In genomic region chr5:111126896-111127295, GRCh38 we compare ENCODE assay signal across 1 cellular context.
TF ChIP-seq lines count a peak whose summit lies in the region.

No MANE protein-coding gene starts in this region.

TF ChIP-seq in K562, 482 proteins besides CTCF, POLR2A, EP300 and RAD21:
- TF ChIP-seq ZNF766 (CRISPR knock-in tag; conservative IDR thresholded peaks at IDR 0.05) = no peak
- TF ChIP-seq ZNF76 (CRISPR knock-in tag; IDR thresholded peaks at IDR 0.05; ENCODE audit: borderline replicate concordance) = no peak
- no peak for TF ChIP-seq LCOR (CRISPR knock-in tag; IDR thresholded peaks at IDR 0.05)
- TF ChIP-seq POLR3A (IDR thresholded peaks at IDR 0.05; ENCODE audit: borderline replicate concordance, extremely low read depth, insufficient read depth, insufficient read length) = no peak
- TF ChIP-seq ATF1 (CRISPR knock-in tag; IDR thresholded peaks at IDR 0.05) = no peak
- TF ChIP-seq ATF1 (tag; IDR thresholded peaks at IDR 0.05) = no peak
- no peak for TF ChIP-seq NR4A1 (CRISPR knock-in tag; IDR thresholded peaks at IDR 0.05)
- TF ChIP-seq NR4A1 (tag; IDR thresholded peaks at IDR 0.05) = no peak
- TF ChIP-seq, protein P1, sequence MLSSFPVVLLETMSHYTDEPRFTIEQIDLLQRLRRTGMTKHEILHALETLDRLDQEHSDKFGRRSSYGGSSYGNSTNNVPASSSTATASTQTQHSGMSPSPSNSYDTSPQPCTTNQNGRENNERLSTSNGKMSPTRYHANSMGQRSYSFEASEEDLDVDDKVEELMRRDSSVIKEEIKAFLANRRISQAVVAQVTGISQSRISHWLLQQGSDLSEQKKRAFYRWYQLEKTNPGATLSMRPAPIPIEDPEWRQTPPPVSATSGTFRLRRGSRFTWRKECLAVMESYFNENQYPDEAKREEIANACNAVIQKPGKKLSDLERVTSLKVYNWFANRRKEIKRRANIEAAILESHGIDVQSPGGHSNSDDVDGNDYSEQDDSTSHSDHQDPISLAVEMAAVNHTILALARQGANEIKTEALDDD (IDR thresholded peaks at IDR 0.05) = no peak
- no peak for TF ChIP-seq MTA3 (IDR thresholded peaks at IDR 0.05; ENCODE audit: borderline replicate concordance)
- no peak for TF ChIP-seq KAT7 (CRISPR knock-in tag; IDR thresholded peaks at IDR 0.05; ENCODE audit: borderline replicate concordance)
- TF ChIP-seq DIDO1 (tag; IDR thresholded peaks at IDR 0.05; ENCODE audit: low read depth) = no peak
- TF ChIP-seq TCFL5 (CRISPR knock-in tag; conservative IDR thresholded peaks at IDR 0.05) = no peak
- no peak for TF ChIP-seq ZNF785 (CRISPR knock-in tag; IDR thresholded peaks at IDR 0.05)
- TF ChIP-seq, protein P2, sequence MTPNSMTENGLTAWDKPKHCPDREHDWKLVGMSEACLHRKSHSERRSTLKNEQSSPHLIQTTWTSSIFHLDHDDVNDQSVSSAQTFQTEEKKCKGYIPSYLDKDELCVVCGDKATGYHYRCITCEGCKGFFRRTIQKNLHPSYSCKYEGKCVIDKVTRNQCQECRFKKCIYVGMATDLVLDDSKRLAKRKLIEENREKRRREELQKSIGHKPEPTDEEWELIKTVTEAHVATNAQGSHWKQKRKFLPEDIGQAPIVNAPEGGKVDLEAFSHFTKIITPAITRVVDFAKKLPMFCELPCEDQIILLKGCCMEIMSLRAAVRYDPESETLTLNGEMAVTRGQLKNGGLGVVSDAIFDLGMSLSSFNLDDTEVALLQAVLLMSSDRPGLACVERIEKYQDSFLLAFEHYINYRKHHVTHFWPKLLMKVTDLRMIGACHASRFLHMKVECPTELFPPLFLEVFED (CRISPR knock-in tag; conservative IDR thresholded peaks at IDR 0.05) = no peak
- no peak for TF ChIP-seq JUNB (CRISPR knock-in tag; conservative IDR thresholded peaks at IDR 0.05)
- no peak for TF ChIP-seq SNRNP70 (optimal IDR thresholded peaks at IDR 0.05; ENCODE audit: low read depth, low read length)
- TF ChIP-seq ZNF263 (CRISPR knock-in tag; IDR thresholded peaks at IDR 0.05; ENCODE audit: borderline replicate concordance) = no peak
- TF ChIP-seq, protein P3, sequence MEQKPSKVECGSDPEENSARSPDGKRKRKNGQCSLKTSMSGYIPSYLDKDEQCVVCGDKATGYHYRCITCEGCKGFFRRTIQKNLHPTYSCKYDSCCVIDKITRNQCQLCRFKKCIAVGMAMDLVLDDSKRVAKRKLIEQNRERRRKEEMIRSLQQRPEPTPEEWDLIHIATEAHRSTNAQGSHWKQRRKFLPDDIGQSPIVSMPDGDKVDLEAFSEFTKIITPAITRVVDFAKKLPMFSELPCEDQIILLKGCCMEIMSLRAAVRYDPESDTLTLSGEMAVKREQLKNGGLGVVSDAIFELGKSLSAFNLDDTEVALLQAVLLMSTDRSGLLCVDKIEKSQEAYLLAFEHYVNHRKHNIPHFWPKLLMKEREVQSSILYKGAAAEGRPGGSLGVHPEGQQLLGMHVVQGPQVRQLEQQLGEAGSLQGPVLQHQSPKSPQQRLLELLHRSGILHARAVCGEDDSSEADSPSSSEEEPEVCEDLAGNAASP (IDR thresholded peaks at IDR 0.05) = no peak
- TF ChIP-seq CBFB (CRISPR knock-in tag; IDR thresholded peaks at IDR 0.05) = no peak
TF ChIP-seq in K562: peak in this region for 0.
